8 cellular contexts compared by ENCODE assay signal in genomic region chr9:128159073-128159783, GRCh38. TPM values are rescaled to one million over a fixed set of nuclear protein-coding genes. Genes with fewer than 3 reads are reported as not detected.
DNase-seq lines count a peak whose midpoint lies in the region; ATAC-seq and TF ChIP-seq lines count a peak whose summit lies in the region.

No MANE protein-coding gene starts in this region.

- peak; percentile 22 to 34 for ATAC-seq in CD4-positive, CD25-positive, alpha-beta regulatory T cell (ENCODE audit: low read depth in 2 of 2)
- ATAC-seq in GM21717 (IDR thresholded peaks at IDR 0.05; ENCODE audit: unreplicated experiment): no peak

- no peaks in the 10 kb centered on the region for H3K9me3 ChIP-seq in CD4-positive, CD25-positive, alpha-beta regulatory T cell (ENCODE audit: control insufficient read depth in 2 of 2, low read length in 2 of 2)
- H3K9me3 ChIP-seq in HUES64 (ENCODE audit: insufficient read depth, low read depth, low read length): no peaks in the 10 kb centered on the region
- H3K9me3 ChIP-seq in WERI-Rb-1 (ENCODE audit: severe bottlenecking): no peaks in the 10 kb centered on the region
- H3K9me3 ChIP-seq in mononuclear cell (ENCODE audit: low read depth, low read length): no peaks in the 10 kb centered on the region

- no peak overlapping the region for H3K4me3 ChIP-seq in CD4-positive, CD25-positive, alpha-beta regulatory T cell (ENCODE audit: low read depth, low read length)
- peak overlapping the region; percentile 52 for H3K4me3 ChIP-seq in HUES64 (ENCODE audit: low read length)
- H3K4me3 ChIP-seq in WERI-Rb-1 (ENCODE audit: low read depth, low read length): peak overlapping the region; percentile 41
- H3K4me3 ChIP-seq in mononuclear cell (ENCODE audit: low read length): peak overlapping the region; percentile 58

- peak overlapping the region; percentile 87 to 96 (median 88) for H3K4me3 Mint-ChIP-seq in CD4-positive, CD25-positive, alpha-beta regulatory T cell

- H3K4me1 Mint-ChIP-seq in CD4-positive, CD25-positive, alpha-beta regulatory T cell: peaks cover 4 to 30% (median 16%) of the 10 kb centered on the region in 4 donors

- peak overlapping the region; percentile 84 for H3K27ac ChIP-seq in CD4-positive, CD25-positive, alpha-beta regulatory T cell (ENCODE audit: insufficient read depth, low read length, poor library complexity, severe bottlenecking)
- peak overlapping the region; percentile 74 for H3K27ac ChIP-seq in HUES64 (ENCODE audit: low read depth, low read length)
- H3K27ac ChIP-seq in WERI-Rb-1: peak overlapping the region; percentile 81
- peak overlapping the region; percentile 51 for H3K27ac ChIP-seq in cingulate gyrus (ENCODE audit: low read depth, low read length)
- H3K27ac ChIP-seq in temporal lobe (ENCODE audit: low read depth, low read length): peak overlapping the region; percentile 82

- peak overlapping the region; percentile 86 to 95 (median 93) for H3K27ac Mint-ChIP-seq in CD4-positive, CD25-positive, alpha-beta regulatory T cell

- peak; percentile 54 to 76 (median 61) for DNase-seq in CD4-positive, CD25-positive, alpha-beta regulatory T cell
- DNase-seq in WERI-Rb-1 (no peak), NCI-H128 (lab: John Stamatoyannopoulos, UW; ENCODE audit: unreplicated experiment) (no peak)

- H3K36me3 Mint-ChIP-seq in CD4-positive, CD25-positive, alpha-beta regulatory T cell: peaks cover 7% of the 10 kb centered on the region

- 60% methylated on average over 17 of the region's 19 CpGs for WGBS in HUES64

- H3K27me3 Mint-ChIP-seq in CD4-positive, CD25-positive, alpha-beta regulatory T cell: no peaks in the 10 kb centered on the region

- TF ChIP-seq CTCF in WERI-Rb-1 (IDR thresholded peaks at IDR 0.05; ENCODE audit: low read depth, low read length): no peak

- peaks cover 0 to 3% (median 0%) of the 10 kb centered on the region in 7 donors for H3K9me3 Mint-ChIP-seq in CD4-positive, CD25-positive, alpha-beta regulatory T cell

- H3K9ac ChIP-seq in HUES64 (ENCODE audit: low read depth, low read length): peak overlapping the region; percentile 78

- no peaks in the 10 kb centered on the region for H3K27me3 ChIP-seq in CD4-positive, CD25-positive, alpha-beta regulatory T cell (ENCODE audit: control insufficient read depth, insufficient read depth, low read length)
- H3K27me3 ChIP-seq in HUES64 (ENCODE audit: insufficient read depth, low read length): no peaks in the 10 kb centered on the region
- no peaks in the 10 kb centered on the region for H3K27me3 ChIP-seq in WERI-Rb-1 (ENCODE audit: insufficient read depth, low read depth, severe bottlenecking)
- no peaks in the 10 kb centered on the region for H3K27me3 ChIP-seq in mononuclear cell (ENCODE audit: insufficient read depth, low read length)

- H3K36me3 ChIP-seq in CD4-positive, CD25-positive, alpha-beta regulatory T cell (ENCODE audit: control insufficient read depth, insufficient read depth, low read length): peaks cover 8% of the 10 kb centered on the region
- peaks cover 24% of the 10 kb centered on the region for H3K36me3 ChIP-seq in HUES64 (ENCODE audit: insufficient read depth, low read length)
- H3K36me3 ChIP-seq in WERI-Rb-1: peaks cover 26% of the 10 kb centered on the region

- H3K4me1 ChIP-seq in CD4-positive, CD25-positive, alpha-beta regulatory T cell (ENCODE audit: control insufficient read depth, insufficient read depth, low read length, poor library complexity, severe bottlenecking): peaks cover 19% of the 10 kb centered on the region
- H3K4me1 ChIP-seq in HUES64 (ENCODE audit: insufficient read depth, low read length) (no peaks in the 10 kb centered on the region), mononuclear cell (ENCODE audit: insufficient read depth, low read length) (peaks cover 21% of the 10 kb centered on the region)

RNA-seq across cellular contexts. Expression of gene BBLN, which starts 0.8 kb away (rescaled TPM):
- total RNA-seq in CD4-positive, CD25-positive, alpha-beta regulatory T cell: 70.9 TPM
- polyA plus RNA-seq in CD4-positive, CD25-positive, alpha-beta regulatory T cell: 100 to 1,000 TPM; 111 to 176 (median 128) TPM
- 74.1 TPM for polyA plus RNA-seq in HUES64 (2013, experiment 1 of 2)
- 91.3 TPM for polyA plus RNA-seq in HUES64 (2013, experiment 2 of 2)
- total RNA-seq in mononuclear cell (78.1 TPM), temporal lobe (44.7 TPM)

RNA-seq across cellular contexts. Expression of gene LCN2, which starts 10.0 kb away (rescaled TPM):
- 0.94 TPM for total RNA-seq in CD4-positive, CD25-positive, alpha-beta regulatory T cell
- polyA plus RNA-seq in CD4-positive, CD25-positive, alpha-beta regulatory T cell: not detected
- not detected for polyA plus RNA-seq in HUES64 (2013, experiment 1 of 2)
- not detected for polyA plus RNA-seq in HUES64 (2013, experiment 2 of 2)
- total RNA-seq in mononuclear cell (4.7 TPM), temporal lobe (0.25 TPM)

RNA-seq across cellular contexts. Expression of gene PTGES2, which starts 31.7 kb away (rescaled TPM):
- 48.6 TPM for total RNA-seq in CD4-positive, CD25-positive, alpha-beta regulatory T cell
- 10 to 100 TPM; 33.8 to 39.1 (median 37.6) TPM for polyA plus RNA-seq in CD4-positive, CD25-positive, alpha-beta regulatory T cell
- 51.7 TPM for polyA plus RNA-seq in HUES64 (2013, experiment 1 of 2)
- polyA plus RNA-seq in HUES64 (2013, experiment 2 of 2): 48.8 TPM
- total RNA-seq in mononuclear cell: 23.7 TPM
- total RNA-seq in temporal lobe: 40.1 TPM

RNA-seq across cellular contexts. Expression of gene CIZ1, which starts 32.1 kb away (rescaled TPM):
- total RNA-seq in CD4-positive, CD25-positive, alpha-beta regulatory T cell: 128 TPM
- 1 to 10 TPM; 7.2 to 9.3 (median 8.0) TPM for polyA plus RNA-seq in CD4-positive, CD25-positive, alpha-beta regulatory T cell
- 63.2 TPM for polyA plus RNA-seq in HUES64 (2013, experiment 1 of 2)
- 73.5 TPM for polyA plus RNA-seq in HUES64 (2013, experiment 2 of 2)
- total RNA-seq in mononuclear cell (26.0 TPM), temporal lobe (23.6 TPM)

RNA-seq across cellular contexts. Expression of gene DNM1, which starts 44.0 kb away (rescaled TPM):
- total RNA-seq in CD4-positive, CD25-positive, alpha-beta regulatory T cell: 1.5 TPM
- polyA plus RNA-seq in CD4-positive, CD25-positive, alpha-beta regulatory T cell: not detected
- 27.4 TPM for polyA plus RNA-seq in HUES64 (2013, experiment 1 of 2)
- polyA plus RNA-seq in HUES64 (2013, experiment 2 of 2): 32.6 TPM
- total RNA-seq in mononuclear cell (1.4 TPM), temporal lobe (108 TPM)

Comparison
In these comparisons a context has a peak if more than half of its experiments do, and no peak if none do; other contexts are left out.
1. DNase-seq: peak in CD4-positive, CD25-positive, alpha-beta regulatory T cell (3 of 3); none in WERI-Rb-1 (single experiment) and NCI-H128 (single experiment).
2. Peak in every context shown above with its lines, with median percentiles within 50 percentile points of each other: H3K27ac ChIP-seq.